ENCODE assay signal across 17 cellular contexts in the genomic region with DNA sequence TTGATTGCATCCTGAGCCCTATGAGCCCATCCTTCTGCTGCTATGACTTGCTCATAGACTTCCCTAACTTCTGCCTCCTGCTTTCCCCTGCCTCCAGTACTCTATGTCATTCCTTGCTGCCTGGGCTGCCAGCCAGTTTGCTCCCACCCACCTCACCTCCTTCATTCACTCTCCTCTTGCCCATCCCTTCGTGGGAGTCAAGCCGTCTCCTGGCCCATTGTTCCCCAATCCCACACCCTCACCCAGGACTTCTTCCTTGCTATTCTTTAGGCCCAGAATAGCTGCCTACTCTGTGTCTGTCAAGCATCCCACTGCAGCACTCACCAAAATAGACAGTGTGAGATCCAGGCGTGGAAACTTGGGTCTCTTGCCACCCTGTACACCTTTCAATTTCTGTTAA.
DNase-seq lines count a peak whose midpoint lies in the region; ATAC-seq lines count a peak whose summit lies in the region.
"Had no signal": no experiment of that assay in that cellular context is flagged by ENCODE, and none has a peak within 500 bp of the region (broad histone marks: within the 10 kb centered on the region; RNA-seq: fewer than 3 reads in every experiment).

No MANE protein-coding gene starts in this region.

- CTCF ChIA-PET in activated CD4-positive, alpha-beta T cell treated with anti-CD3 and anti-CD28 coated beads for 36 hours (lab: Charles Lee): interaction anchor here (2.7 kb wide), 1 partner anchor 16 kb away, joined by 10 read pairs; no protein-coding TSS in a partner anchor

- ATAC-seq in activated CD4-positive, alpha-beta T cell treated with anti-CD3 and anti-CD28 coated beads for 36 hours: no peak
- no peak for ATAC-seq in stimulated activated naive CD8-positive, alpha-beta T cell treated with anti-CD3 and anti-CD28 coated beads, Interleukin-15, Interleukin-2, amounts not matched to agents 100 U/mL and 50 U/mL, for 24 hours
- ATAC-seq: GM12878 had no signal

- POLR2A ChIA-PET in activated CD4-positive, alpha-beta T cell treated with anti-CD3 and anti-CD28 coated beads for 36 hours (lab: Charles Lee): no interaction called here

- no peaks in the 10 kb centered on the region for H3K4me1 Mint-ChIP-seq in activated CD4-positive, alpha-beta T cell treated with anti-CD3 and anti-CD28 coated beads for 36 hours
- H3K4me1 Mint-ChIP-seq in stimulated activated naive CD8-positive, alpha-beta T cell treated with anti-CD3 and anti-CD28 coated beads, Interleukin-15, Interleukin-2, amounts not matched to agents 100 ng/mL and 50 ng/mL, for 24 hours (ENCODE audit: low read depth): no peaks in the 10 kb centered on the region
- H3K4me1 Mint-ChIP-seq: B cell; CD8-positive, alpha-beta memory T cell had no signal

- H3K36me3 Mint-ChIP-seq in activated CD4-positive, alpha-beta T cell treated with anti-CD3 and anti-CD28 coated beads for 36 hours (ENCODE audit: low read depth): peaks cover 31% of the 10 kb centered on the region
- H3K36me3 Mint-ChIP-seq in stimulated activated naive CD8-positive, alpha-beta T cell treated with anti-CD3 and anti-CD28 coated beads, Interleukin-15, Interleukin-2, amounts not matched to agents 100 ng/mL and 50 ng/mL, for 24 hours (ENCODE audit: low read depth): peaks cover 39% of the 10 kb centered on the region

- H3K9me3 Mint-ChIP-seq in activated CD4-positive, alpha-beta T cell treated with anti-CD3 and anti-CD28 coated beads for 36 hours (ENCODE audit: low read depth): no peaks in the 10 kb centered on the region
- no peaks in the 10 kb centered on the region for H3K9me3 Mint-ChIP-seq in stimulated activated naive CD8-positive, alpha-beta T cell treated with anti-CD3 and anti-CD28 coated beads, Interleukin-15, Interleukin-2, amounts not matched to agents 100 ng/mL and 50 ng/mL, for 24 hours
- H3K9me3 Mint-ChIP-seq: CD8-positive, alpha-beta memory T cell had no signal

- intact Hi-C loops in activated CD4-positive, alpha-beta T cell treated with anti-CD3 and anti-CD28 coated beads for 36 hours (cut with DNase I, micrococcal nuclease): no loop called here
- intact Hi-C loops in head of caudate nucleus (cut with DNase I): no loop called here

- no peaks in the 10 kb centered on the region for H3K27me3 Mint-ChIP-seq in activated CD4-positive, alpha-beta T cell treated with anti-CD3 and anti-CD28 coated beads for 36 hours
- H3K27me3 Mint-ChIP-seq in stimulated activated naive CD8-positive, alpha-beta T cell treated with anti-CD3 and anti-CD28 coated beads, Interleukin-15, Interleukin-2, amounts not matched to agents 100 ng/mL and 50 ng/mL, for 24 hours: no peaks in the 10 kb centered on the region
- H3K27me3 Mint-ChIP-seq: CD8-positive, alpha-beta memory T cell had no signal

- H3K4me3 Mint-ChIP-seq in activated CD4-positive, alpha-beta T cell treated with anti-CD3 and anti-CD28 coated beads for 36 hours: no peak overlapping the region
- no peak overlapping the region for H3K4me3 Mint-ChIP-seq in stimulated activated naive CD8-positive, alpha-beta T cell treated with anti-CD3 and anti-CD28 coated beads, Interleukin-15, Interleukin-2, amounts not matched to agents 100 ng/mL and 50 ng/mL, for 24 hours
- H3K4me3 Mint-ChIP-seq: B cell; CD4-positive, CD25-positive, alpha-beta regulatory T cell; CD8-positive, alpha-beta memory T cell had no signal

- H3K27ac Mint-ChIP-seq in activated CD4-positive, alpha-beta T cell treated with anti-CD3 and anti-CD28 coated beads for 36 hours: peak overlapping the region; percentile 40
- peak overlapping the region; percentile 14 for H3K27ac Mint-ChIP-seq in stimulated activated naive CD8-positive, alpha-beta T cell treated with anti-CD3 and anti-CD28 coated beads, Interleukin-15, Interleukin-2, amounts not matched to agents 100 ng/mL and 50 ng/mL, for 24 hours
- H3K27ac Mint-ChIP-seq: B cell had no signal

- DNase-seq in activated CD4-positive, alpha-beta T cell treated with anti-CD3 and anti-CD28 coated beads for 36 hours: no peak
- no peak for DNase-seq in activated CD4-positive, alpha-beta T cell treated with anti-CD3 and anti-CD28 coated beads, Interleukin-2, amount 50 U/mL, for 48 hours
- no peak for DNase-seq in stimulated activated naive CD8-positive, alpha-beta T cell treated with anti-CD3 and anti-CD28 coated beads, Interleukin-15, Interleukin-2, amounts not matched to agents 100 U/mL and 50 U/mL, for 24 hours
- peak in 36 of 42 donors; percentile 11 to 89 (median 44) for DNase-seq in head of caudate nucleus
- DNase-seq in putamen (ENCODE audit: low spot score): peak; percentile 18
- no peak for DNase-seq in NCI-H82 treated with DMSO at 0.1 percent for 48 hours (lab: John Stamatoyannopoulos, UW; ENCODE audit: unreplicated experiment)
- no peak for DNase-seq in T-helper 9 cell
- DNase-seq: CD4-positive, CD25-positive, alpha-beta regulatory T cell; CD8-positive, alpha-beta memory T cell; DMS 273 treated with DMSO at 0.1 percent for 48 hours; DMS79; EL; GDM1; GOT3 had no signal

Comparison
In these comparisons a context has a peak if more than half of its experiments do, and no peak if none do; other contexts are left out.
1. DNase-seq: peak in head of caudate nucleus (36 of 42) and putamen (single experiment); none in activated CD4-positive, alpha-beta T cell treated with anti-CD3 and anti-CD28 coated beads for 36 hours (single experiment), activated CD4-positive, alpha-beta T cell treated with anti-CD3 and anti-CD28 coated beads, Interleukin-2, amount 50 U/mL, for 48 hours (0 of 2), stimulated activated naive CD8-positive, alpha-beta T cell treated with anti-CD3 and anti-CD28 coated beads, Interleukin-15, Interleukin-2, amounts not matched to agents 100 U/mL and 50 U/mL, for 24 hours (single experiment), NCI-H82 treated with DMSO at 0.1 percent for 48 hours (single experiment) and T-helper 9 cell (single experiment).